Comparison of ENCODE assay signal across 1 cellular context in genomic region chr5:151742870-151743294, GRCh38.
TF ChIP-seq lines count a peak whose summit lies in the region.

No MANE protein-coding gene starts in this region.

TF ChIP-seq in HCT116, 20 proteins besides CTCF, POLR2A, EP300 and RAD21 (continued from another document):
- TF ChIP-seq, protein P1, sequence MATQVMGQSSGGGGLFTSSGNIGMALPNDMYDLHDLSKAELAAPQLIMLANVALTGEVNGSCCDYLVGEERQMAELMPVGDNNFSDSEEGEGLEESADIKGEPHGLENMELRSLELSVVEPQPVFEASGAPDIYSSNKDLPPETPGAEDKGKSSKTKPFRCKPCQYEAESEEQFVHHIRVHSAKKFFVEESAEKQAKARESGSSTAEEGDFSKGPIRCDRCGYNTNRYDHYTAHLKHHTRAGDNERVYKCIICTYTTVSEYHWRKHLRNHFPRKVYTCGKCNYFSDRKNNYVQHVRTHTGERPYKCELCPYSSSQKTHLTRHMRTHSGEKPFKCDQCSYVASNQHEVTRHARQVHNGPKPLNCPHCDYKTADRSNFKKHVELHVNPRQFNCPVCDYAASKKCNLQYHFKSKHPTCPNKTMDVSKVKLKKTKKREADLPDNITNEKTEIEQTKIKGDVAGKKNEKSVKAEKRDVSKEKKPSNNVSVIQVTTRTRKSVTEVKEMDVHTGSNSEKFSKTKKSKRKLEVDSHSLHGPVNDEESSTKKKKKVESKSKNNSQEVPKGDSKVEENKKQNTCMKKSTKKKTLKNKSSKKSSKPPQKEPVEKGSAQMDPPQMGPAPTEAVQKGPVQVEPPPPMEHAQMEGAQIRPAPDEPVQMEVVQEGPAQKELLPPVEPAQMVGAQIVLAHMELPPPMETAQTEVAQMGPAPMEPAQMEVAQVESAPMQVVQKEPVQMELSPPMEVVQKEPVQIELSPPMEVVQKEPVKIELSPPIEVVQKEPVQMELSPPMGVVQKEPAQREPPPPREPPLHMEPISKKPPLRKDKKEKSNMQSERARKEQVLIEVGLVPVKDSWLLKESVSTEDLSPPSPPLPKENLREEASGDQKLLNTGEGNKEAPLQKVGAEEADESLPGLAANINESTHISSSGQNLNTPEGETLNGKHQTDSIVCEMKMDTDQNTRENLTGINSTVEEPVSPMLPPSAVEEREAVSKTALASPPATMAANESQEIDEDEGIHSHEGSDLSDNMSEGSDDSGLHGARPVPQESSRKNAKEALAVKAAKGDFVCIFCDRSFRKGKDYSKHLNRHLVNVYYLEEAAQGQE (IDR thresholded peaks at IDR 0.05; ENCODE audit: low read depth) = no peak
- TF ChIP-seq EZH2 (IDR thresholded peaks at IDR 0.05) (no peak), JUND (IDR thresholded peaks at IDR 0.05) (no peak)
